In the genomic region with DNA sequence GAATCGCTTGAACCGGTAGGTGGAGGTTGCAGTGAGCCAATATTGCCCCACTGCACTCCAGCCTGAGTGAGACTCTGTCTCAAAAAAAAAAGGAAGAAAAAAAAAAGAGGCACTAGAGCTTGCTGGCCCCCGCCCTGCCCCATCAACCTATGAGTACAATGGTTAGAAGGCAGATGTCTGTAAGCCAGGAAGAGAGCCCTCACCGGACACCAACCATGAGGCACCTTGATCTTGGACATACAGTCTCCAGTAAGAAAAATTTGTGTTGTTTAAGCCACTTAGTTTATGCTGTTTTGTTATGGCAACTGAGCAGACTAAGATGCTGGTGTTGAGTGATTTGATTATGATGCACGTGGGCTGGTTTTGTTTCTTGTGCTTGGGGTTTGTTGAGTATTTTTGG, we compare ENCODE assay signal across 7 cellular contexts.
"Had no signal": no experiment of that assay in that cellular context is flagged by ENCODE, and none has a peak within 500 bp of the region (broad histone marks: within the 10 kb centered on the region; RNA-seq: fewer than 3 reads in every experiment).

No MANE protein-coding gene starts in this region.

- FAIRE-seq: H1, H54, HepG2 had no signal

- H3K4me2 ChIP-seq: GM23338 had no signal

- H3K27ac Mint-ChIP-seq: GM23338 had no signal

- H3K9me3 Mint-ChIP-seq: GM23338, H9 had no signal

- H3K4me3 ChIP-seq: GM23338 had no signal

- ATAC-seq: GM23338, HepG2 had no signal

- H2AFZ ChIP-seq: GM23338 had no signal

- DNase-seq: H9, HCEC 1CT had no signal

- H3K27me3 Mint-ChIP-seq: IgD-negative memory B cell had no signal

- H3K4me3 Mint-ChIP-seq: GM23338, H9, IgD-negative memory B cell had no signal
